Comparison of ENCODE assay signal across 1 cellular context in genomic region chr13:49247722-49248432, GRCh38.
TF ChIP-seq lines count a peak whose summit lies in the region.

Gene CDADC1, plus strand, starts transcription at chr13:49247925. Its CDS starts 113 bp downstream, at chr13:49248038.

TF ChIP-seq in GM12878, 131 proteins besides CTCF, POLR2A, EP300 and RAD21 (continued from another document):
- TF ChIP-seq BMI1 (IDR thresholded peaks at IDR 0.05; ENCODE audit: borderline replicate concordance), result 0 out of 2 replicates have a peak, but pooled peaks have one; percentile 14
- no peak for TF ChIP-seq SUZ12 (IDR thresholded peaks at IDR 0.05; ENCODE audit: unreplicated experiment)
- peak; percentile 87 for TF ChIP-seq MYB (IDR thresholded peaks at IDR 0.05; ENCODE audit: borderline replicate concordance, low read depth, low read length)
- TF ChIP-seq RELA (IDR thresholded peaks at IDR 0.05; ENCODE audit: borderline replicate concordance, partially characterized antibody), result peak; percentile 70
- no peak for TF ChIP-seq NFXL1 (IDR thresholded peaks at IDR 0.05; ENCODE audit: borderline replicate concordance)
- peak; percentile 88 for TF ChIP-seq RUNX3 (IDR thresholded peaks at IDR 0.05; ENCODE audit: low read length)
- peak in 1 of 2 experiments; percentile 84; a peak in 2 of 3 replicates for TF ChIP-seq EGR1 (IDR thresholded peaks at IDR 0.05; ENCODE audit: borderline replicate concordance in 1 of 2, low read depth in 2 of 2, low read length in 2 of 2)
- TF ChIP-seq ASH2L (IDR thresholded peaks at IDR 0.05; ENCODE audit: borderline replicate concordance, low read depth), result peak; percentile 84; the same call in 1 of the 2 replicates
- TF ChIP-seq, protein P1, sequence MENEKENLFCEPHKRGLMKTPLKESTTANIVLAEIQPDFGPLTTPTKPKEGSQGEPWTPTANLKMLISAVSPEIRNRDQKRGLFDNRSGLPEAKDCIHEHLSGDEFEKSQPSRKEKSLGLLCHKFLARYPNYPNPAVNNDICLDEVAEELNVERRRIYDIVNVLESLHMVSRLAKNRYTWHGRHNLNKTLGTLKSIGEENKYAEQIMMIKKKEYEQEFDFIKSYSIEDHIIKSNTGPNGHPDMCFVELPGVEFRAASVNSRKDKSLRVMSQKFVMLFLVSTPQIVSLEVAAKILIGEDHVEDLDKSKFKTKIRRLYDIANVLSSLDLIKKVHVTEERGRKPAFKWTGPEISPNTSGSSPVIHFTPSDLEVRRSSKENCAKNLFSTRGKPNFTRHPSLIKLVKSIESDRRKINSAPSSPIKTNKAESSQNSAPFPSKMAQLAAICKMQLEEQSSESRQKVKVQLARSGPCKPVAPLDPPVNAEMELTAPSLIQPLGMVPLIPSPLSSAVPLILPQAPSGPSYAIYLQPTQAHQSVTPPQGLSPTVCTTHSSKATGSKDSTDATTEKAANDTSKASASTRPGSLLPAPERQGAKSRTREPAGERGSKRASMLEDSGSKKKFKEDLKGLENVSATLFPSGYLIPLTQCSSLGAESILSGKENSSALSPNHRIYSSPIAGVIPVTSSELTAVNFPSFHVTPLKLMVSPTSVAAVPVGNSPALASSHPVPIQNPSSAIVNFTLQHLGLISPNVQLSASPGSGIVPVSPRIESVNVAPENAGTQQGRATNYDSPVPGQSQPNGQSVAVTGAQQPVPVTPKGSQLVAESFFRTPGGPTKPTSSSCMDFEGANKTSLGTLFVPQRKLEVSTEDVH (IDR thresholded peaks at IDR 0.05; ENCODE audit: low read depth, partially characterized antibody), result peak; percentile 78
- TF ChIP-seq POLR2AphosphoS5 (IDR thresholded peaks at IDR 0.05; ENCODE audit: low read length), result peak; percentile 85
- TF ChIP-seq BHLHE40 (IDR thresholded peaks at IDR 0.05; ENCODE audit: borderline replicate concordance in 1 of 2, low read depth in 2 of 2, low read length in 1 of 2), result peak in 1 of 2 experiments; percentile 58; a peak in 2 of 4 replicates
- no peak for TF ChIP-seq HSF1 (IDR thresholded peaks at IDR 0.05; ENCODE audit: low read depth, low read length)
- TF ChIP-seq YY1 (IDR thresholded peaks at IDR 0.05; ENCODE audit: low read depth, low read length), result peak; percentile 74
- peak; percentile 62; the same call in 1 of the 2 replicates for TF ChIP-seq RB1 (IDR thresholded peaks at IDR 0.05; ENCODE audit: borderline replicate concordance)
- TF ChIP-seq IRF4 (IDR thresholded peaks at IDR 0.05; ENCODE audit: low read depth, low read length), result no peak
- 0 out of 2 replicates have a peak, but pooled peaks have one; percentile 50 for TF ChIP-seq MEF2A (IDR thresholded peaks at IDR 0.05; ENCODE audit: insufficient read depth, low read depth, low read length)
- TF ChIP-seq LARP7 (IDR thresholded peaks at IDR 0.05), result 0 out of 2 replicates have a peak, but pooled peaks have one; percentile 39
- TF ChIP-seq RCOR1 (conservative IDR thresholded peaks at IDR 0.05; ENCODE audit: low read depth, low read length), result no peak
- TF ChIP-seq FOS (IDR thresholded peaks at IDR 0.05; ENCODE audit: borderline replicate concordance, extremely low read depth, insufficient read length), result no peak
- TF ChIP-seq, protein P2, sequence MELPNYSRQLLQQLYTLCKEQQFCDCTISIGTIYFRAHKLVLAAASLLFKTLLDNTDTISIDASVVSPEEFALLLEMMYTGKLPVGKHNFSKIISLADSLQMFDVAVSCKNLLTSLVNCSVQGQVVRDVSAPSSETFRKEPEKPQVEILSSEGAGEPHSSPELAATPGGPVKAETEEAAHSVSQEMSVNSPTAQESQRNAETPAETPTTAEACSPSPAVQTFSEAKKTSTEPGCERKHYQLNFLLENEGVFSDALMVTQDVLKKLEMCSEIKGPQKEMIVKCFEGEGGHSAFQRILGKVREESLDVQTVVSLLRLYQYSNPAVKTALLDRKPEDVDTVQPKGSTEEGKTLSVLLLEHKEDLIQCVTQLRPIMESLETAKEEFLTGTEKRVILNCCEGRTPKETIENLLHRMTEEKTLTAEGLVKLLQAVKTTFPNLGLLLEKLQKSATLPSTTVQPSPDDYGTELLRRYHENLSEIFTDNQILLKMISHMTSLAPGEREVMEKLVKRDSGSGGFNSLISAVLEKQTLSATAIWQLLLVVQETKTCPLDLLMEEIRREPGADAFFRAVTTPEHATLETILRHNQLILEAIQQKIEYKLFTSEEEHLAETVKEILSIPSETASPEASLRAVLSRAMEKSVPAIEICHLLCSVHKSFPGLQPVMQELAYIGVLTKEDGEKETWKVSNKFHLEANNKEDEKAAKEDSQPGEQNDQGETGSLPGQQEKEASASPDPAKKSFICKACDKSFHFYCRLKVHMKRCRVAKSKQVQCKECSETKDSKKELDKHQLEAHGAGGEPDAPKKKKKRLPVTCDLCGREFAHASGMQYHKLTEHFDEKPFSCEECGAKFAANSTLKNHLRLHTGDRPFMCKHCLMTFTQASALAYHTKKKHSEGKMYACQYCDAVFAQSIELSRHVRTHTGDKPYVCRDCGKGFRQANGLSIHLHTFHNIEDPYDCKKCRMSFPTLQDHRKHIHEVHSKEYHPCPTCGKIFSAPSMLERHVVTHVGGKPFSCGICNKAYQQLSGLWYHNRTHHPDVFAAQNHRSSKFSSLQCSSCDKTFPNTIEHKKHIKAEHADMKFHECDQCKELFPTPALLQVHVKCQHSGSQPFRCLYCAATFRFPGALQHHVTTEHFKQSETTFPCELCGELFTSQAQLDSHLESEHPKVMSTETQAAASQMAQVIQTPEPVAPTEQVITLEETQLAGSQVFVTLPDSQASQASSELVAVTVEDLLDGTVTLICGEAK (IDR thresholded peaks at IDR 0.05; ENCODE audit: borderline replicate concordance), result no peak
